Comparison of ENCODE assay signal across 28 cellular contexts in genomic region chr11:74524978-74525377, GRCh38. TPM values are rescaled to one million over a fixed set of nuclear protein-coding genes. Genes with fewer than 3 reads are reported as not detected.
"Had no signal": no experiment of that assay in that cellular context is flagged by ENCODE, and none has a peak within 500 bp of the region (broad histone marks: within the 10 kb centered on the region; RNA-seq: fewer than 3 reads in every experiment).

No MANE protein-coding gene starts in this region.

- H3K9ac ChIP-seq: neural progenitor cell, parathyroid adenoma had no signal

- H3K27ac Mint-ChIP-seq: mesothelial cell of epicardium; naive B cell; natural killer cell; nephron progenitor cell; neural progenitor cell; stimulated activated naive B cell treated with anti-CD40 and anti-IgM and Interleukin-4, amounts not matched to agents 10 μg/mL and 1 μg/mL and 100 μg/mL, for 72 hours had no signal

- H3K4me3 ChIP-seq: left ventricle myocardium inferior, lung, neural progenitor cell, right atrium auricular region, skin epidermis, stomach, suprapubic skin, thoracic aorta, tibial artery, upper lobe of right lung had no signal

- H3K36me3 Mint-ChIP-seq: mesothelial cell of epicardium; naive B cell; natural killer cell; neural progenitor cell; stimulated activated naive B cell treated with anti-CD40 and anti-IgM and Interleukin-4, amounts not matched to agents 10 μg/mL and 1 μg/mL and 100 μg/mL, for 72 hours had no signal

- H3K36me3 ChIP-seq: left ventricle myocardium inferior, neural progenitor cell, neutrophil, right atrium auricular region, stomach, suprapubic skin, thoracic aorta, tibial artery, upper lobe of right lung had no signal

- H3K4me3 Mint-ChIP-seq: mesothelial cell of epicardium; naive B cell; natural killer cell; nephron progenitor cell; neural progenitor cell; stimulated activated naive B cell treated with anti-CD40 and anti-IgM and Interleukin-4, amounts not matched to agents 10 μg/mL and 1 μg/mL and 100 μg/mL, for 72 hours had no signal

- FAIRE-seq: urothelium cell line had no signal

- H3K9me3 Mint-ChIP-seq: mesothelial cell of epicardium; natural killer cell; nephron progenitor cell; neural progenitor cell; stimulated activated naive B cell treated with anti-CD40 and anti-IgM and Interleukin-4, amounts not matched to agents 10 μg/mL and 1 μg/mL and 100 μg/mL, for 72 hours had no signal

- H3K27ac ChIP-seq: left ventricle myocardium inferior, neural progenitor cell, neutrophil, parathyroid adenoma, right atrium auricular region, skin epidermis, suprapubic skin, thoracic aorta, tibial artery, upper lobe of right lung had no signal

- H3K27me3 ChIP-seq: neural progenitor cell, neutrophil, right atrium auricular region, stomach, suprapubic skin, tibial artery, upper lobe of right lung had no signal

- H3K79me2 ChIP-seq: parathyroid adenoma had no signal

- H3K4me1 Mint-ChIP-seq: mesothelial cell of epicardium; naive B cell; natural killer cell; neural progenitor cell; stimulated activated naive B cell treated with anti-CD40 and anti-IgM and Interleukin-4, amounts not matched to agents 10 μg/mL and 1 μg/mL and 100 μg/mL, for 72 hours had no signal

- H3K4me2 ChIP-seq: neural progenitor cell had no signal

- H3K9me3 ChIP-seq: left ventricle myocardium inferior, neutrophil, right atrium auricular region, stomach, suprapubic skin, thoracic aorta, tibial artery, upper lobe of right lung had no signal

- H2AFZ ChIP-seq: neural progenitor cell, parathyroid adenoma had no signal

- DNase-seq: islet precursor cell; left ventricle myocardium inferior; mesendoderm; naive B cell; natural killer cell; nephron progenitor cell; occipital lobe; stimulated activated CD4-positive, alpha-beta T cell treated with anti-CD3 and anti-CD28 coated beads, Interleukin-12 subunit alpha, Interleukin-12 subunit beta, amount 100 ng/mL, for 4 hours; stimulated activated CD4-positive, alpha-beta T cell treated with anti-CD3 and anti-CD28 coated beads, Interleukin-15, amount 100 ng/mL, for 24 hours; stimulated activated CD4-positive, alpha-beta T cell treated with anti-CD3 and anti-CD28 coated beads, Interleukin-2, amount 100 ng/mL, for 24 hours; stimulated activated CD4-positive, alpha-beta T cell treated with anti-CD3 and anti-CD28 coated beads, Interleukin-4, amount 100 ng/mL, for 1 hour; stimulated activated naive B cell treated with anti-CD40 and anti-IgM and Interleukin-4, amounts not matched to agents 10 μg/mL and 1 μg/mL and 100 μg/mL, for 72 hours; stimulated activated naive CD8-positive, alpha-beta T cell treated with anti-CD3 and anti-CD28 coated beads, Interleukin-15, Interleukin-2, amounts not matched to agents 100 U/mL and 50 U/mL, for 24 hours; stomach; tibial artery; upper lobe of right lung had no signal

- H3K4me1 ChIP-seq: left ventricle myocardium inferior, neural progenitor cell, parathyroid adenoma, right atrium auricular region, suprapubic skin, tibial artery had no signal

- ATAC-seq: natural killer cell; sciatic nerve; stimulated activated naive B cell treated with anti-CD40 and anti-IgM and Interleukin-4, amounts not matched to agents 10 μg/mL and 1 μg/mL and 100 μg/mL, for 72 hours; stimulated activated naive CD8-positive, alpha-beta T cell treated with anti-CD3 and anti-CD28 coated beads, Interleukin-15, Interleukin-2, amounts not matched to agents 100 U/mL and 50 U/mL, for 24 hours; upper lobe of right lung had no signal

RNA-seq across cellular contexts. Expression of gene KCNE3, which starts 57.6 kb away (rescaled TPM):
- total RNA-seq: osteocyte had no signal
